ENCODE assay signal across 30 cellular contexts in the genomic region with DNA sequence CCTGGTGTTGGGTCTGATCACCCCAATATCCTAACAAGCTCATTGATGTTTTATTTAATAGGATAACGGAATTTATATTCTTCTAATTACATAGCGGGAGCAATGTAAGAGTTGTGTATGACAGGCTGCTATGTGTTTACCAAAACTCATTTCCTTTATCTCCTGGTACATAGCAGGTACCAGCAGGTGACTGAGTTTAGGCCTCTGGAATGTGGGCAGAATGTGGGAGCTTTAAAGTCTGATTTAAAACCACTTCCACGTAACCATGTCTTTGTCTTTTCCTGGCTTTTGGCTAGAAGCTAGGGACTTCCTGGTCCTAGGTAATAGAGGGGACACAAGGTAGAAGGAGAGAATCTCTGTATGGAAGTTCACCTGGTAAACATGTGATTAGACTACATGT.
"Had no signal": no experiment of that assay in that cellular context is flagged by ENCODE, and none has a peak within 500 bp of the region (broad histone marks: within the 10 kb centered on the region; RNA-seq: fewer than 3 reads in every experiment).

No MANE protein-coding gene starts in this region.

- H3K36me3 Mint-ChIP-seq: naive B cell; naive thymus-derived CD4-positive, alpha-beta T cell; naive thymus-derived CD8-positive, alpha-beta T cell; natural killer cell; natural killer cell treated with Interleukin-12 subunit alpha and Interleukin-12 subunit beta and Interleukin-15 and Interleukin-18, amount 100 ng/mL, for 72 hours; neural progenitor cell had no signal

- H3K9me3 ChIP-seq: neutrophil, ovary, pancreas, prostate gland, psoas muscle, right lobe of liver, sigmoid colon had no signal

- H3K4me3 Mint-ChIP-seq: naive thymus-derived CD4-positive, alpha-beta T cell; naive thymus-derived CD8-positive, alpha-beta T cell; natural killer cell; natural killer cell treated with Interleukin-12 subunit alpha and Interleukin-12 subunit beta and Interleukin-15 and Interleukin-18, amount 100 ng/mL, for 72 hours; nephron; nephron progenitor cell; neural crest cell; neural progenitor cell had no signal

- H3K27me3 Mint-ChIP-seq: naive B cell; naive thymus-derived CD4-positive, alpha-beta T cell; naive thymus-derived CD8-positive, alpha-beta T cell; natural killer cell treated with Interleukin-12 subunit alpha and Interleukin-12 subunit beta and Interleukin-15 and Interleukin-18, amount 100 ng/mL, for 72 hours; progenitor cell of endocrine pancreas had no signal

- H2AFZ ChIP-seq: neural progenitor cell, parathyroid adenoma had no signal

- H3K27me3 ChIP-seq: neural progenitor cell, neutrophil, ovary, pancreas, right atrium auricular region, right lobe of liver, sigmoid colon, spleen had no signal

- H3K4me2 ChIP-seq: neural progenitor cell, smooth muscle cell had no signal

- H3K79me2 ChIP-seq: parathyroid adenoma had no signal

- H3K4me1 Mint-ChIP-seq: naive B cell; naive thymus-derived CD4-positive, alpha-beta T cell; naive thymus-derived CD8-positive, alpha-beta T cell; natural killer cell; nephron; nephron progenitor cell; neural crest cell; neural progenitor cell had no signal

- H3K27ac ChIP-seq: neural progenitor cell, neutrophil, ovary, pancreas, parathyroid adenoma, prostate gland, psoas muscle, right atrium auricular region, right lobe of liver, sigmoid colon, skin epidermis, spleen had no signal

- H3K36me3 ChIP-seq: neural progenitor cell, neutrophil, ovary, pancreas, prostate gland, right atrium auricular region, right lobe of liver, sigmoid colon, spleen had no signal

- DNase-seq: naive B cell; naive thymus-derived CD4-positive, alpha-beta T cell; naive thymus-derived CD8-positive, alpha-beta T cell; natural killer cell; nephron progenitor cell; nucleus accumbens; occipital lobe; ovary; pancreas; psoas muscle; retina; right cardiac atrium; right lobe of liver; sigmoid colon; small intestine; spleen; stimulated activated CD4-positive, alpha-beta T cell treated with anti-CD3 and anti-CD28 coated beads, Interleukin-12 subunit alpha, Interleukin-12 subunit beta, amount 100 ng/mL, for 4 hours; stimulated activated CD4-positive, alpha-beta T cell treated with anti-CD3 and anti-CD28 coated beads, Interleukin-15, amount 100 ng/mL, for 24 hours; stimulated activated CD4-positive, alpha-beta T cell treated with anti-CD3 and anti-CD28 coated beads, Interleukin-1b, Interleukin-23, amount 100 ng/mL, for 48 hours had no signal

- H3K4me3 ChIP-seq: neural progenitor cell, ovary, pancreas, prostate gland, psoas muscle, right atrium auricular region, right lobe of liver, sigmoid colon, skin epidermis, smooth muscle cell, spleen had no signal

- H3K27ac Mint-ChIP-seq: naive B cell; naive thymus-derived CD4-positive, alpha-beta T cell; naive thymus-derived CD8-positive, alpha-beta T cell; natural killer cell; natural killer cell treated with Interleukin-12 subunit alpha and Interleukin-12 subunit beta and Interleukin-15 and Interleukin-18, amount 100 ng/mL, for 72 hours; nephron progenitor cell; neural progenitor cell; progenitor cell of endocrine pancreas had no signal

- H3K9ac ChIP-seq: neural progenitor cell, parathyroid adenoma had no signal

- H3K4me1 ChIP-seq: neural progenitor cell, pancreas, parathyroid adenoma, prostate gland, psoas muscle, right atrium auricular region, right lobe of liver, sigmoid colon, spleen had no signal

- H3K9me3 Mint-ChIP-seq: neural progenitor cell had no signal
